11 cellular contexts compared by ENCODE assay signal in genomic region chr3:177385831-177386301, GRCh38.
A peak's percentile ranks its signal among the peaks of the same experiment; 100 is the strongest.
DNase-seq lines count a peak whose midpoint lies in the region; ATAC-seq and TF ChIP-seq lines count a peak whose summit lies in the region.
"Had no signal": no experiment of that assay in that cellular context is flagged by ENCODE, and none has a peak within 500 bp of the region (broad histone marks: within the 10 kb centered on the region; RNA-seq: fewer than 3 reads in every experiment).

No MANE protein-coding gene starts in this region.

- peaks cover 4% of the 10 kb centered on the region for H3K4me1 Mint-ChIP-seq in activated CD4-positive, alpha-beta T cell treated with anti-CD3 and anti-CD28 coated beads for 36 hours
- peaks cover 12% of the 10 kb centered on the region for H3K4me1 Mint-ChIP-seq in WTC11

- no peak for TF ChIP-seq CTCF in WTC11 (IDR thresholded peaks at IDR 0.05)

- H3K36me3 Mint-ChIP-seq in activated CD4-positive, alpha-beta T cell treated with anti-CD3 and anti-CD28 coated beads for 36 hours (ENCODE audit: low read depth), result no peaks in the 10 kb centered on the region
- no peaks in the 10 kb centered on the region; the same call in 1 of the 2 replicates for H3K36me3 Mint-ChIP-seq in WTC11

- CTCF ChIA-PET in activated CD4-positive, alpha-beta T cell treated with anti-CD3 and anti-CD28 coated beads for 36 hours (lab: Charles Lee), result no interaction called here
- CTCF ChIA-PET in WTC11 (lab: Charles Lee), result no interaction called here

- no peak overlapping the region for H3K27ac Mint-ChIP-seq in activated CD4-positive, alpha-beta T cell treated with anti-CD3 and anti-CD28 coated beads for 36 hours
- H3K27ac Mint-ChIP-seq in WTC11, result no peak overlapping the region

- H3K4me3 Mint-ChIP-seq in activated CD4-positive, alpha-beta T cell treated with anti-CD3 and anti-CD28 coated beads for 36 hours, result no peak overlapping the region
- no peak overlapping the region for H3K4me3 Mint-ChIP-seq in WTC11

- intact Hi-C loops in activated CD4-positive, alpha-beta T cell treated with anti-CD3 and anti-CD28 coated beads for 36 hours (cut with DNase I, micrococcal nuclease), result no loop called here

- H3K9me3 Mint-ChIP-seq in activated CD4-positive, alpha-beta T cell treated with anti-CD3 and anti-CD28 coated beads for 36 hours (ENCODE audit: low read depth), result peaks cover 4% of the 10 kb centered on the region
- H3K9me3 Mint-ChIP-seq in WTC11, result 0 out of 2 replicates have a peak, but pooled peaks cover 3% of the 10 kb centered on the region

- POLR2A ChIA-PET in activated CD4-positive, alpha-beta T cell treated with anti-CD3 and anti-CD28 coated beads for 36 hours (lab: Charles Lee), result interaction anchor here (0.6 kb wide), 1 partner anchor 10 kb away, joined by 5 read pairs; no protein-coding TSS in a partner anchor
- POLR2A ChIA-PET in WTC11 (lab: Charles Lee), result no interaction called here

- peak; percentile 19 for ATAC-seq in activated CD4-positive, alpha-beta T cell treated with anti-CD3 and anti-CD28 coated beads for 36 hours
- peak; percentile 59; the same call in 1 of the 2 replicates for ATAC-seq in WTC11
- ATAC-seq: gastroesophageal sphincter, left lobe of liver had no signal

- DNase-seq in activated CD4-positive, alpha-beta T cell treated with anti-CD3 and anti-CD28 coated beads for 36 hours, result no peak
- DNase-seq in activated CD4-positive, alpha-beta T cell treated with anti-CD3 and anti-CD28 coated beads, Interleukin-2, amount 50 U/mL, for 1 hour, result no peak
- DNase-seq in WTC11 (ENCODE audit: low spot score), result no peak
- peak; percentile 66 for DNase-seq in foreskin melanocyte
- DNase-seq in stimulated activated CD4-positive, alpha-beta T cell treated with anti-CD3 and anti-CD28 coated beads, Interleukin-2, amount 100 ng/mL, for 24 hours, result no peak
- DNase-seq in activated effector memory CD4-positive, alpha-beta T cell treated with anti-CD3 and anti-CD28 coated beads, Interleukin-2, amount 50 U/mL, for 16 hours, result no peak
- DNase-seq in DMS 273 treated with DMSO at 0.1 percent for 48 hours (lab: John Stamatoyannopoulos, UW), result no peak
- DNase-seq in DMS 273 (lab: John Stamatoyannopoulos, UW; ENCODE audit: unreplicated experiment), result no peak
- DNase-seq: stimulated activated CD4-positive, alpha-beta T cell treated with anti-CD3 and anti-CD28 coated beads, Interleukin-4, amount 100 ng/mL, for 1 hour had no signal

- H3K27me3 Mint-ChIP-seq in activated CD4-positive, alpha-beta T cell treated with anti-CD3 and anti-CD28 coated beads for 36 hours, result no peaks in the 10 kb centered on the region
- H3K27me3 Mint-ChIP-seq in WTC11 (ENCODE audit: low read depth), result no peaks in the 10 kb centered on the region

TF ChIP-seq in WTC11, 78 proteins besides CTCF, POLR2A, EP300 and RAD21 (continues in another document):
- TF ChIP-seq MLX (CRISPR knock-in tag; IDR thresholded peaks at IDR 0.05), result no peak
- no peak for TF ChIP-seq ZNF425 (CRISPR knock-in tag; conservative IDR thresholded peaks at IDR 0.05)
- no peak for TF ChIP-seq ZSCAN18 (CRISPR knock-in tag; IDR thresholded peaks at IDR 0.05)
- no peak for TF ChIP-seq SOX15 (CRISPR knock-in tag; IDR thresholded peaks at IDR 0.05)
- no peak for TF ChIP-seq NR2C2 (CRISPR knock-in tag; IDR thresholded peaks at IDR 0.05)
- TF ChIP-seq SP1 (CRISPR knock-in tag; conservative IDR thresholded peaks at IDR 0.05), result no peak
- no peak for TF ChIP-seq CBFB (CRISPR knock-in tag; IDR thresholded peaks at IDR 0.05; ENCODE audit: low read depth)
- TF ChIP-seq ZBTB21 (CRISPR knock-in tag; IDR thresholded peaks at IDR 0.05; ENCODE audit: borderline replicate concordance), result no peak
- TF ChIP-seq ATF6 (CRISPR knock-in tag; IDR thresholded peaks at IDR 0.05), result no peak
- TF ChIP-seq ZNF396 (CRISPR knock-in tag; IDR thresholded peaks at IDR 0.05; ENCODE audit: borderline replicate concordance), result no peak
- TF ChIP-seq ELF4 (CRISPR knock-in tag; IDR thresholded peaks at IDR 0.05; ENCODE audit: low read depth), result no peak
- TF ChIP-seq CDX4 (CRISPR knock-in tag; IDR thresholded peaks at IDR 0.05; ENCODE audit: borderline replicate concordance), result no peak
- TF ChIP-seq FOXJ3 (CRISPR knock-in tag; IDR thresholded peaks at IDR 0.05; ENCODE audit: borderline replicate concordance), result no peak
- TF ChIP-seq IRF2 (CRISPR knock-in tag; IDR thresholded peaks at IDR 0.05; ENCODE audit: borderline replicate concordance, low read depth), result no peak
